Comparison of ENCODE assay signal across 9 cellular contexts in genomic region chr4:89316931-89317366, GRCh38. TPM values are rescaled to one million over a fixed set of nuclear protein-coding genes. Genes with fewer than 3 reads are reported as not detected.
DNase-seq lines count a peak whose midpoint lies in the region; ATAC-seq and TF ChIP-seq lines count a peak whose summit lies in the region.
"Had no signal": no experiment of that assay in that cellular context is flagged by ENCODE, and none has a peak within 500 bp of the region (broad histone marks: within the 10 kb centered on the region; RNA-seq: fewer than 3 reads in every experiment).

No MANE protein-coding gene starts in this region.

- no peak for DNase-seq in Right ventricle myocardium superior
- DNase-seq in Right ventricle myocardium inferior (ENCODE audit: missing footprints): no peak
- peak in 2 of 3 experiments; percentile 25 to 34 for DNase-seq in effector memory CD8-positive, alpha-beta T cell
- no peak for DNase-seq in GM19240 (ENCODE audit: insufficient read length, low spot score)
- DNase-seq in stomach: no peak
- no peak for DNase-seq in psoas muscle

- ATAC-seq in Right ventricle myocardium superior (ENCODE audit: poor library complexity) (peak; percentile 49), Right ventricle myocardium inferior (no peak), psoas muscle (no peak)
- peak; percentile 92 for ATAC-seq in effector memory CD8-positive, alpha-beta T cell (replicated peaks)
- ATAC-seq: K562 had no signal

- H3K4me3 ChIP-seq in OCI-LY3 (ENCODE audit: low read length) (peak overlapping the region; percentile 64), subcutaneous abdominal adipose tissue (ENCODE audit: low read depth in 1 of 5, low read length in 5 of 5) (no peak overlapping the region), stomach (no peak overlapping the region), psoas muscle (no peak overlapping the region)
- H3K4me3 ChIP-seq: K562 had no signal

- H3K4me1 ChIP-seq in OCI-LY3 (ENCODE audit: low read length) (peaks cover 34% of the 10 kb centered on the region), subcutaneous abdominal adipose tissue (ENCODE audit: control insufficient read depth in 5 of 5, insufficient read depth in 5 of 5, low read length in 5 of 5) (peaks cover 0 to 30% (median 17%) of the 10 kb centered on the region in 5 donors), stomach (peaks cover 0 to 20% (median 0%) of the 10 kb centered on the region in 4 donors), psoas muscle (no peaks in the 10 kb centered on the region)

- H3K4me3 Mint-ChIP-seq in effector memory CD8-positive, alpha-beta T cell: peak overlapping the region; percentile 61 to 67

- peaks cover 24 to 29% of the 10 kb centered on the region in 2 donors for H3K4me1 Mint-ChIP-seq in effector memory CD8-positive, alpha-beta T cell (ENCODE audit: low read depth in 2 of 2)

- H3K27me3 ChIP-seq in OCI-LY3 (ENCODE audit: low read depth, low read length) (no peaks in the 10 kb centered on the region), subcutaneous abdominal adipose tissue (ENCODE audit: control insufficient read depth in 5 of 5, insufficient read depth in 4 of 5, low read length in 5 of 5) (no peaks in the 10 kb centered on the region), stomach (no peaks in the 10 kb centered on the region), psoas muscle (ENCODE audit: insufficient read depth in 3 of 3, low read length in 2 of 3) (no peaks in the 10 kb centered on the region)

- intact Hi-C loops in Right ventricle myocardium superior (cut with DNase I): loop anchor here (10.0 kb wide), 1 partner anchor 118 kb away; no protein-coding TSS in a partner anchor
- intact Hi-C loops in Right ventricle myocardium inferior (cut with DNase I): no loop called here
- intact Hi-C loops in stomach (cut with DNase I; ENCODE audit: low total_unique reads): no loop called here
- intact Hi-C loops in psoas muscle (cut with DNase I): no loop called here

- H3K9ac ChIP-seq in OCI-LY3 (ENCODE audit: low read length): peak overlapping the region; percentile 6; the same call in 1 of the 2 replicates
- no peak overlapping the region for H3K9ac ChIP-seq in subcutaneous abdominal adipose tissue (ENCODE audit: low read length in 5 of 5)

- H3K27me3 Mint-ChIP-seq in effector memory CD8-positive, alpha-beta T cell: no peaks in the 10 kb centered on the region

- peak overlapping the region; percentile 49 for H3K27ac ChIP-seq in OCI-LY3 (ENCODE audit: low read length)
- H3K27ac ChIP-seq in subcutaneous abdominal adipose tissue (ENCODE audit: low read depth, low read length): peak overlapping the region; percentile 58
- peak overlapping the region in 1 of 5 donors; percentile 6 for H3K27ac ChIP-seq in stomach
- H3K27ac ChIP-seq in psoas muscle: no peak overlapping the region

- H3K36me3 Mint-ChIP-seq in effector memory CD8-positive, alpha-beta T cell (ENCODE audit: insufficient read depth): no peaks in the 10 kb centered on the region

- H3K4me2 ChIP-seq in OCI-LY3 (ENCODE audit: low read length): peak overlapping the region; percentile 84

- H4K20me1 ChIP-seq in OCI-LY3 (ENCODE audit: insufficient read depth, low read length): no peaks in the 10 kb centered on the region

- H3K79me2 ChIP-seq in OCI-LY3 (ENCODE audit: low read length): no peaks in the 10 kb centered on the region

- no peak for TF ChIP-seq POLR2A in stomach (IDR thresholded peaks at IDR 0.05)

- H3K27ac Mint-ChIP-seq in effector memory CD8-positive, alpha-beta T cell: peak overlapping the region; percentile 94 to 96

- WGBS in stomach, 5 donors: 35 to 56% (median 50%) methylated on average over 3 of the region's 3 CpGs
- WGBS in psoas muscle, 3 donors: 58 to 73% (median 72%) methylated on average over 3 of the region's 3 CpGs

- H2AFZ ChIP-seq in OCI-LY3 (ENCODE audit: low read depth, low read length): peak overlapping the region; percentile 22; the same call in 1 of the 2 replicates

- H3K9me3 ChIP-seq in OCI-LY3 (ENCODE audit: insufficient read depth, low read length): no peaks in the 10 kb centered on the region
- no peaks in the 10 kb centered on the region for H3K9me3 ChIP-seq in subcutaneous abdominal adipose tissue (ENCODE audit: control insufficient read depth in 5 of 5, low read length in 5 of 5)
- H3K9me3 ChIP-seq in stomach: no peaks in the 10 kb centered on the region
- H3K9me3 ChIP-seq in psoas muscle: no peaks in the 10 kb centered on the region

- no peak for TF ChIP-seq EP300 in stomach (IDR thresholded peaks at IDR 0.05)

- no peaks in the 10 kb centered on the region for H3K9me3 Mint-ChIP-seq in effector memory CD8-positive, alpha-beta T cell

- TF ChIP-seq CTCF in OCI-LY3 (IDR thresholded peaks at IDR 0.05; ENCODE audit: low read depth, low read length) (no peak), stomach (IDR thresholded peaks at IDR 0.05) (no peak), psoas muscle (IDR thresholded peaks at IDR 0.05) (no peak)

- H3K36me3 ChIP-seq in OCI-LY3 (replicated peaks; ENCODE audit: low read depth, low read length) (no peaks in the 10 kb centered on the region), subcutaneous abdominal adipose tissue (ENCODE audit: control insufficient read depth in 5 of 5, insufficient read depth in 5 of 5, low read length in 5 of 5) (no peaks in the 10 kb centered on the region), stomach (no peaks in the 10 kb centered on the region), psoas muscle (ENCODE audit: insufficient read depth in 1 of 2, low read depth in 1 of 2) (no peaks in the 10 kb centered on the region)

RNA-seq across cellular contexts. Expression of gene GPRIN3, which starts 9.3 kb away (rescaled TPM):
- total RNA-seq in Right ventricle myocardium superior: 6.2 TPM
- total RNA-seq in Right ventricle myocardium inferior: 5.9 TPM
- total RNA-seq in stomach: 10 to 100 TPM in 4 of 5 donors, 1 to 10 TPM in 1; 8.9 to 19.8 (median 14.9) TPM
- polyA plus RNA-seq in stomach: 1 to 10 TPM in 1 of 3 donors, under 1 TPM in 2; 0.40 to 1.1 (median 0.92) TPM
- 1 to 10 TPM; 1.2 to 3.0 (median 1.5) TPM for total RNA-seq in psoas muscle
- under 1 TPM; 0.30 to 0.58 (median 0.49) TPM for polyA plus RNA-seq in psoas muscle
- polyA plus RNA-seq: K562 had no signal

Comparison
In these comparisons a context has a peak if more than half of its experiments do, and no peak if none do; other contexts are left out.
1. ATAC-seq: peak in Right ventricle myocardium superior (single experiment) and effector memory CD8-positive, alpha-beta T cell (single experiment); none in Right ventricle myocardium inferior (single experiment) and psoas muscle (0 of 4).
2. DNase-seq: peak in effector memory CD8-positive, alpha-beta T cell (2 of 3); none in Right ventricle myocardium superior (single experiment), Right ventricle myocardium inferior (single experiment), GM19240 (single experiment), stomach (single experiment) and psoas muscle (0 of 2).